8 cellular contexts compared by ENCODE assay signal in the genomic region with DNA sequence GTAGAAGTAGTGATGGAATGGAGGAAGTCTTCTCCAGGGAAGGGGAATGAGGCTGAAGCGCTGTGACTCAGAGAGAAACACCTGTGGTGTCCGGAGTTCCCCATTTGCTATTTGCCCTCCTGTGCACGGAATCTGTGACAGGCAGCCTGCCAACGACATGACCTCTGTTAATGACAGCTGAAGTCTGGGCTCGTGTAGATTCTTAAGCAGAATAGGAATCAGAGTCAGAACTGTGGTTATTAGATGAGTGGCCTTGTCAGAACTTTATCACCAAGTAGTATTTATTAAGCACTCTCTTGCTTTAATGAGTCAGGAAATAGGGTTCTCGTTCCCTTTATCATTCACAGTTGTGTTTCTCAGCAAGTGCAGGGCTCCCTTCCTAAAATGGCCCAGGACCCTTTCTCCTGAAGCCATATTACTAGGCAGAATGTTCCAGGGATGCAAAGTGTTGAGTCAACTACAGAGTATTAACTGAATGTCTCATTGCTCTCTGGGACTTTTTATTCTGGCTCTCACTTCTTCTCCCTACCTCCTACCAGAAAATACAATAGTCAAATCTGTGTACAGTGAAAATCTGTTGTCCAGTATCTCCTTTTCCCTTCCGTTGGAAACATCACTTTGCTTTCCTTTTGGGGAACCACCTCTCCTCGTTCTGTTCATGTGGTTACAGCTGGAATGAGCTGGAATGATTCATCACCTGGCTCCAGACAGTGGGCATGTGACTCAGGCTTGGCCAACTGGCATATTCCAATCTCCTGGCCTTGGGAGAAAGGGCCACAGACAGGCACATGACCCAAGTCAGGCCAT.
DNase-seq lines count a peak whose midpoint lies in the region; ATAC-seq and TF ChIP-seq lines count a peak whose summit lies in the region.

No MANE protein-coding gene starts in this region.

- peaks cover 0 to 16% (median 0%) of the 10 kb centered on the region in 5 donors for H3K36me3 Mint-ChIP-seq in naive thymus-derived CD4-positive, alpha-beta T cell
- H3K36me3 Mint-ChIP-seq in CD14-positive monocyte = no peaks in the 10 kb centered on the region

- POLR2A ChIA-PET in naive thymus-derived CD4-positive, alpha-beta T cell (lab: Charles Lee) = interaction anchor here (0.6 kb wide), 1 partner anchor 11 kb away, joined by 3 read pairs; no protein-coding TSS in a partner anchor

- intact Hi-C loops in naive thymus-derived CD4-positive, alpha-beta T cell (cut with micrococcal nuclease) = no loop called here
- intact Hi-C loops in CD14-positive monocyte (cut with micrococcal nuclease) = loop anchor here in 1 of 2 donors (5.0 kb wide), 1 partner anchor 37 kb away; no protein-coding TSS in a partner anchor

- CTCF ChIA-PET in naive thymus-derived CD4-positive, alpha-beta T cell (lab: Charles Lee) = no interaction called here

- no peaks in the 10 kb centered on the region for H3K27me3 ChIP-seq in naive thymus-derived CD4-positive, alpha-beta T cell (ENCODE audit: control insufficient read depth in 2 of 2, insufficient read depth in 2 of 2, low read length in 2 of 2)

- ATAC-seq in GM18858 (IDR thresholded peaks at IDR 0.05; ENCODE audit: unreplicated experiment) (peak; percentile 92), HG02571 (IDR thresholded peaks at IDR 0.05; ENCODE audit: unreplicated experiment) (peak; percentile 79)
- ATAC-seq in naive thymus-derived CD4-positive, alpha-beta T cell = peak; percentile 34

- peak; percentile 92 for DNase-seq in NCI-H226
- peak; percentile 76 for DNase-seq in astrocyte of the spinal cord (ENCODE audit: low read depth, low spot score)
- DNase-seq in naive thymus-derived CD4-positive, alpha-beta T cell = peak in 1 of 9 donors; percentile 57
- no peak for DNase-seq in NCI-H187 (lab: John Stamatoyannopoulos, UW)
- no peak for DNase-seq in T-helper 9 cell
- DNase-seq in CD14-positive monocyte (ENCODE audit: low spot score) = no peak

- in situ Hi-C loops in astrocyte of the spinal cord (cut with HindIII; ENCODE audit: low sequenced_read_pairs) = no loop called here

- H3K9me3 Mint-ChIP-seq in naive thymus-derived CD4-positive, alpha-beta T cell = peaks cover 3 to 20% (median 15%) of the 10 kb centered on the region in 11 donors
- H3K9me3 Mint-ChIP-seq in CD14-positive monocyte = peaks cover 8 to 17% (median 12%) of the 10 kb centered on the region in 7 donors

- TF ChIP-seq CTCF in astrocyte of the spinal cord (IDR thresholded peaks at IDR 0.05; ENCODE audit: low read depth, low read length) (no peak), CD14-positive monocyte (IDR thresholded peaks at IDR 0.05) (no peak)

- no peak overlapping the region for H3K4me3 Mint-ChIP-seq in naive thymus-derived CD4-positive, alpha-beta T cell
- H3K4me3 Mint-ChIP-seq in CD14-positive monocyte = no peak overlapping the region

- no peaks in the 10 kb centered on the region for H3K27me3 Mint-ChIP-seq in naive thymus-derived CD4-positive, alpha-beta T cell
- peaks cover 2 to 7% (median 4%) of the 10 kb centered on the region in 3 donors for H3K27me3 Mint-ChIP-seq in CD14-positive monocyte (ENCODE audit: low read depth in 3 of 3)

- no peak overlapping the region for H3K4me3 ChIP-seq in astrocyte of the spinal cord (ENCODE audit: low read depth, low read length)
- no peak overlapping the region for H3K4me3 ChIP-seq in naive thymus-derived CD4-positive, alpha-beta T cell (ENCODE audit: low read length)

- H3K9me3 ChIP-seq in naive thymus-derived CD4-positive, alpha-beta T cell (ENCODE audit: control insufficient read depth in 2 of 3, low read length in 3 of 3) = peaks cover 0 to 14% (median 0%) of the 10 kb centered on the region in 3 experiments

- H3K4me1 ChIP-seq in naive thymus-derived CD4-positive, alpha-beta T cell (ENCODE audit: control insufficient read depth in 2 of 2, insufficient read depth in 2 of 2, low read length in 2 of 2) = no peaks in the 10 kb centered on the region

- H3K4me1 Mint-ChIP-seq in naive thymus-derived CD4-positive, alpha-beta T cell = peaks cover 0 to 32% (median 0%) of the 10 kb centered on the region in 7 donors
- H3K4me1 Mint-ChIP-seq in CD14-positive monocyte = no peaks in the 10 kb centered on the region

- no peak overlapping the region for H3K27ac ChIP-seq in naive thymus-derived CD4-positive, alpha-beta T cell (ENCODE audit: low read depth, low read length)

- H3K36me3 ChIP-seq in naive thymus-derived CD4-positive, alpha-beta T cell (ENCODE audit: control insufficient read depth in 2 of 3, insufficient read depth in 3 of 3, low read length in 3 of 3) = no peaks in the 10 kb centered on the region

- peak overlapping the region in 2 of 9 donors; percentile 51 to 53 for H3K27ac Mint-ChIP-seq in naive thymus-derived CD4-positive, alpha-beta T cell
- H3K27ac Mint-ChIP-seq in CD14-positive monocyte = no peak overlapping the region

Comparison
In these comparisons a context has a peak if more than half of its experiments do, and no peak if none do; other contexts are left out.
1. ATAC-seq: peak in every context shown above with its lines; median percentile 92 in GM18858; 79 in HG02571; 34 in naive thymus-derived CD4-positive, alpha-beta T cell.
2. DNase-seq: peak in NCI-H226 (single experiment) and astrocyte of the spinal cord (single experiment); none in NCI-H187 (0 of 2), T-helper 9 cell (single experiment) and CD14-positive monocyte (single experiment).